Comparison of ENCODE assay signal across 8 cellular contexts in genomic region chr2:83155826-83156225, GRCh38.
"Had no signal": no experiment of that assay in that cellular context is flagged by ENCODE, and none has a peak within 500 bp of the region (broad histone marks: within the 10 kb centered on the region; RNA-seq: fewer than 3 reads in every experiment).

No MANE protein-coding gene starts in this region.

- H3K4me3 ChIP-seq: GM12878 had no signal

- DNase-seq: GDM1, GF-D8 had no signal

- ATAC-seq: GM12878 had no signal

- FAIRE-seq: G401.6, GM12878, GM12891, GM12892, GM18507, GM19239 had no signal
